ENCODE assay signal across 29 cellular contexts in the genomic region with DNA sequence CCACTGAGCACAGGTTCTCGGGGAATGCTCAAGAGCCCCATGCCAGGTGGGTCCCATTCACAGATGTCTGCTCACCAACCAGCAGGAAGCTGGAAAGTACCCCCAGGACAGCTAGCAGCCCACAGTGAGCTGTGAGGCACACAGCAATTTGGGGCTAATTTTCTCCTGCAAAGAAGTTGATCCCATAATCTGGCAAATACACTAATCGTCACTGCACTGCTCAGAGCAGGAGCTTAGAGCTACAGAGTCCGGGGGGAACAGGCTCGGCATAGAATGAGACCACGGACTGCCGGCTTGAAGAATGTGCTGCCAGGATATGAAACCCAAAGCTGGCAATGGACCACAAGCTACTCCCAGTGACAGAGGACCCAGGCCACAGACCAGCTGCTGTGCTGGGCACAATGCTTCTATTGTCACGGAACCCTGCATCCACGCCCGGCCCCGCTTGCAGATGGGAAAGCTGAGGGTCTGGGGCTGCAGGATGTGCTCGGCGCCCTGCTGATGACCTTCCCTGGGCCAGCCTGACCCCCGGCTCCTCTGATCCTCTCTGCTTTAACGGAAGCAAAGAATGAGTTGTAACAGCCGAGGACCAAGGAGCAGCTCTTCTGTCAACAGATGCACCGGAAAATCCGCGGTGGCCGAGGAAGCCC.
DNase-seq lines count a peak whose midpoint lies in the region; ATAC-seq and TF ChIP-seq lines count a peak whose summit lies in the region.
"Had no signal": no experiment of that assay in that cellular context is flagged by ENCODE, and none has a peak within 500 bp of the region (broad histone marks: within the 10 kb centered on the region; RNA-seq: fewer than 3 reads in every experiment).

No MANE protein-coding gene starts in this region.

- H3K36me3 Mint-ChIP-seq in endodermal cell (ENCODE audit: low read depth) (no peaks in the 10 kb centered on the region), neural crest cell (ENCODE audit: low read depth) (no peaks in the 10 kb centered on the region)
- H3K36me3 Mint-ChIP-seq: activated naive CD4-positive, alpha-beta T cell treated with anti-CD3 and anti-CD28 coated beads, Interleukin-2, amount 50 U/mL, for 24 hours; CD8-positive, alpha-beta T cell; immature natural killer cell; mesothelial cell of epicardium had no signal

- no peak for TF ChIP-seq CTCF in endodermal cell (conservative IDR thresholded peaks at IDR 0.05)
- no peak for TF ChIP-seq CTCF in neural crest cell (conservative IDR thresholded peaks at IDR 0.05)

- peaks cover 13% of the 10 kb centered on the region for H3K4me1 Mint-ChIP-seq in endodermal cell
- peaks cover 57% of the 10 kb centered on the region for H3K4me1 Mint-ChIP-seq in neural crest cell
- H3K4me1 Mint-ChIP-seq: activated naive CD4-positive, alpha-beta T cell treated with anti-CD3 and anti-CD28 coated beads, Interleukin-2, amount 50 U/mL, for 24 hours; activated T-helper 17 cell treated with anti-CD3 and anti-CD28 coated beads, Interleukin-2, amount 50 U/mL, for 72 hours; central memory CD8-positive, alpha-beta T cell; immature natural killer cell; mesothelial cell of epicardium had no signal

- H3K9ac ChIP-seq in endodermal cell (ENCODE audit: extremely low read depth, low read length, poor library complexity, severe bottlenecking): no peak overlapping the region

- no peaks in the 10 kb centered on the region for H3K27me3 Mint-ChIP-seq in endodermal cell (ENCODE audit: insufficient read depth)
- H3K27me3 Mint-ChIP-seq in neural crest cell (ENCODE audit: low read depth): no peaks in the 10 kb centered on the region
- H3K27me3 Mint-ChIP-seq: activated T-helper 17 cell treated with anti-CD3 and anti-CD28 coated beads, Interleukin-2, amount 50 U/mL, for 72 hours had no signal

- no peaks in the 10 kb centered on the region for H3K9me3 ChIP-seq in endodermal cell (ENCODE audit: control insufficient read depth, low read length)
- H3K9me3 ChIP-seq: ascending aorta, left ventricle myocardium inferior, psoas muscle had no signal

- no peak for ATAC-seq in HG02763 (IDR thresholded peaks at IDR 0.05; ENCODE audit: unreplicated experiment)
- ATAC-seq in HG03469 (IDR thresholded peaks at IDR 0.05; ENCODE audit: unreplicated experiment): no peak
- ATAC-seq: activated T-helper 17 cell treated with anti-CD3 and anti-CD28 coated beads, Interleukin-2, amount 50 U/mL, for 72 hours; CD8-positive, alpha-beta T cell; psoas muscle had no signal

- H3K4me1 ChIP-seq in endodermal cell (ENCODE audit: control insufficient read depth, insufficient read depth, low read length): no peaks in the 10 kb centered on the region
- H3K4me1 ChIP-seq: ascending aorta, left ventricle myocardium inferior, psoas muscle had no signal

- H3K4me3 Mint-ChIP-seq in endodermal cell: no peak overlapping the region
- H3K4me3 Mint-ChIP-seq in neural crest cell: peak overlapping the region; percentile 65
- H3K4me3 Mint-ChIP-seq: activated naive CD4-positive, alpha-beta T cell treated with anti-CD3 and anti-CD28 coated beads, Interleukin-2, amount 50 U/mL, for 24 hours; activated T-helper 17 cell treated with anti-CD3 and anti-CD28 coated beads, Interleukin-2, amount 50 U/mL, for 72 hours; CD8-positive, alpha-beta T cell; central memory CD8-positive, alpha-beta T cell; immature natural killer cell; mesothelial cell of epicardium had no signal

- H3K9me3 Mint-ChIP-seq in endodermal cell: no peaks in the 10 kb centered on the region
- H3K9me3 Mint-ChIP-seq in neural crest cell: no peaks in the 10 kb centered on the region
- H3K9me3 Mint-ChIP-seq: activated naive CD4-positive, alpha-beta T cell treated with anti-CD3 and anti-CD28 coated beads, Interleukin-2, amount 50 U/mL, for 24 hours; activated T-helper 17 cell treated with anti-CD3 and anti-CD28 coated beads, Interleukin-2, amount 50 U/mL, for 72 hours; CD8-positive, alpha-beta T cell; central memory CD8-positive, alpha-beta T cell; immature natural killer cell; mesothelial cell of epicardium had no signal

- no peak overlapping the region for H3K4me3 ChIP-seq in endodermal cell (ENCODE audit: low read length)
- H3K4me3 ChIP-seq: ascending aorta, left ventricle myocardium inferior, psoas muscle had no signal

- WGBS in endodermal cell (ENCODE audit: insufficient coverage in 1 of 2, insufficient read length in 1 of 2), 2 experiments: 74 to 90% methylated on average over 15 to 19 of the region's 19 CpGs

- H3K27ac Mint-ChIP-seq in endodermal cell (no peak overlapping the region), neural crest cell (ENCODE audit: unreplicated experiment) (peak overlapping the region; percentile 87)
- H3K27ac Mint-ChIP-seq: activated naive CD4-positive, alpha-beta T cell treated with anti-CD3 and anti-CD28 coated beads, Interleukin-2, amount 50 U/mL, for 24 hours; activated T-helper 17 cell treated with anti-CD3 and anti-CD28 coated beads, Interleukin-2, amount 50 U/mL, for 72 hours; CD8-positive, alpha-beta T cell; immature natural killer cell; mesothelial cell of epicardium had no signal

- peak overlapping the region; percentile 6 for H3K27ac ChIP-seq in endodermal cell (ENCODE audit: low read depth, low read length)
- H3K27ac ChIP-seq: ascending aorta, left ventricle myocardium inferior, psoas muscle had no signal

- no peaks in the 10 kb centered on the region for H3K36me3 ChIP-seq in endodermal cell (ENCODE audit: control insufficient read depth, insufficient read depth, low read length)
- H3K36me3 ChIP-seq: ascending aorta, left ventricle myocardium inferior had no signal

- DNase-seq in C1 segment of cervical spinal cord (lab: John Stamatoyannopoulos, UW): peak in 11 of 14 donors; percentile 18 to 62 (median 37)
- DNase-seq in SW480 (ENCODE audit: low spot score): peak; percentile 74
- DNase-seq in endodermal cell: no peak
- peak; percentile 50 for DNase-seq in neural crest cell (ENCODE audit: low read depth, low spot score)
- no peak for DNase-seq in stimulated activated CD4-positive, alpha-beta T cell treated with anti-CD3 and anti-CD28 coated beads, Interleukin-12 subunit alpha, Interleukin-12 subunit beta, amount 100 ng/mL, for 4 hours
- no peak for DNase-seq in NCI-H1092 (lab: John Stamatoyannopoulos, UW)
- DNase-seq: 8988T; activated CD4-positive, alpha-beta T cell treated with anti-CD3 and anti-CD28 coated beads, Interleukin-2, amount 50 U/mL, for 48 hours; activated CD4-positive, CD25-positive, alpha-beta regulatory T cell; activated CD8-positive, alpha-beta memory T cell treated with anti-CD3 and anti-CD28 coated beads, Interleukin-2, amount 50 U/mL, for 4 hours; CD8-positive, alpha-beta T cell; erythroblast; foreskin fibroblast; GDM1; immature natural killer cell; left ventricle myocardium inferior; NCI-H1048; NCI-H187; NCI-H774; psoas muscle; SHP77; T1000 had no signal

- no peaks in the 10 kb centered on the region for H3K27me3 ChIP-seq in endodermal cell (ENCODE audit: control insufficient read depth, insufficient read depth, low read length, poor library complexity, severe bottlenecking)
- H3K27me3 ChIP-seq: ascending aorta had no signal

Comparison
In these comparisons a context has a peak if more than half of its experiments do, and no peak if none do; other contexts are left out.
1. DNase-seq: peak in C1 segment of cervical spinal cord (11 of 14), SW480 (single experiment) and neural crest cell (single experiment); none in endodermal cell (single experiment), stimulated activated CD4-positive, alpha-beta T cell treated with anti-CD3 and anti-CD28 coated beads, Interleukin-12 subunit alpha, Interleukin-12 subunit beta, amount 100 ng/mL, for 4 hours (single experiment) and NCI-H1092 (single experiment).